13 cellular contexts compared by ENCODE assay signal in genomic region chr1:161096015-161096414, GRCh38. TPM values are rescaled to one million over a fixed set of nuclear protein-coding genes. Genes with fewer than 3 reads are reported as not detected.
DNase-seq lines count a peak whose midpoint lies in the region; ATAC-seq, FAIRE-seq and TF ChIP-seq lines count a peak whose summit lies in the region.
"Had no signal": no experiment of that assay in that cellular context is flagged by ENCODE, and none has a peak within 500 bp of the region (broad histone marks: within the 10 kb centered on the region; RNA-seq: fewer than 3 reads in every experiment).

No MANE protein-coding gene starts in this region.

- H3K9ac ChIP-seq in mesenchymal stem cell (ENCODE audit: low read length): peak overlapping the region; percentile 9

- no peak overlapping the region for H3K4ac ChIP-seq in mesenchymal stem cell (ENCODE audit: low read depth in 1 of 2, low read length in 2 of 2)

- no peak overlapping the region for H3K18ac ChIP-seq in mesenchymal stem cell (ENCODE audit: low read depth in 1 of 2, low read length in 2 of 2)

- H3K23ac ChIP-seq in mesenchymal stem cell (ENCODE audit: low read length in 2 of 2): no peak overlapping the region

- H2BK5ac ChIP-seq in mesenchymal stem cell (ENCODE audit: low read depth, low read length, poor library complexity, severe bottlenecking): no peak overlapping the region

- H2BK120ac ChIP-seq in mesenchymal stem cell (ENCODE audit: low read depth, low read length): no peak overlapping the region

- no peak overlapping the region for H3K27ac ChIP-seq in mesenchymal stem cell (ENCODE audit: low read length, poor library complexity, severe bottlenecking)
- H3K27ac ChIP-seq: C4-2B had no signal

- H3K9me3 ChIP-seq in mesenchymal stem cell (ENCODE audit: control insufficient read depth, low read length): no peaks in the 10 kb centered on the region

- DNase-seq in GM12865 (ENCODE audit: low read depth) (peak; percentile 82), GM19239 (ENCODE audit: insufficient read length, low spot score) (peak; percentile 59), mesenchymal stem cell (no peak), CD1c-positive myeloid dendritic cell (ENCODE audit: extremely low spot score) (no peak)
- no peak for DNase-seq in activated CD8-positive, alpha-beta memory T cell treated with anti-CD3 and anti-CD28 coated beads for 24 hours
- DNase-seq in activated CD4-positive, alpha-beta T cell treated with anti-CD3 and anti-CD28 coated beads, Interleukin-2, amount 50 U/mL, for 48 hours: no peak
- DNase-seq: KG1, NCI-H187 treated with DMSO at 0.1 percent for 48 hours had no signal

- no peaks in the 10 kb centered on the region for H3K27me3 ChIP-seq in mesenchymal stem cell (ENCODE audit: control insufficient read depth in 1 of 2, insufficient read depth in 1 of 2, low read length in 2 of 2)

- no peak overlapping the region for H4K91ac ChIP-seq in mesenchymal stem cell (ENCODE audit: low read length)

- no peak overlapping the region for H2AFZ ChIP-seq in mesenchymal stem cell (ENCODE audit: low read depth, low read length)

- ATAC-seq in HG03159 (IDR thresholded peaks at IDR 0.05; ENCODE audit: unreplicated experiment) (peak; percentile 46), GM18502 (IDR thresholded peaks at IDR 0.05; ENCODE audit: poor library complexity, unreplicated experiment) (no peak)
- ATAC-seq: activated naive CD4-positive, alpha-beta T cell treated with anti-CD3 and anti-CD28 coated beads, Interleukin-2, amount 50 U/mL, for 72 hours had no signal

- no peak overlapping the region for H2BK12ac ChIP-seq in mesenchymal stem cell (ENCODE audit: low read length in 2 of 2)

- WGBS in mesenchymal stem cell: 100% methylated on average over 2 of the region's 2 CpGs

- peaks cover 4 to 8% of the 10 kb centered on the region in 2 experiments for H3K36me3 ChIP-seq in mesenchymal stem cell (ENCODE audit: control insufficient read depth in 1 of 2, insufficient read depth in 2 of 2, low read depth in 1 of 2, low read length in 2 of 2)

- H2AK5ac ChIP-seq in mesenchymal stem cell (ENCODE audit: low read length, severe bottlenecking): no peak overlapping the region

- FAIRE-seq in GM19239 (lab: Jason Lieb, UNC): peak; percentile 44

- TF ChIP-seq CTCF in GM12865 (IDR thresholded peaks at IDR 0.05; ENCODE audit: insufficient read depth, low read depth, low read length, missing control alignments): no peak

- no peak overlapping the region for H3K4me2 ChIP-seq in mesenchymal stem cell (ENCODE audit: low read length, poor library complexity, severe bottlenecking)

- no peaks in the 10 kb centered on the region for H3K79me1 ChIP-seq in mesenchymal stem cell (replicated peaks; ENCODE audit: low read length, poor library complexity, severe bottlenecking)

- H3K4me1 ChIP-seq in mesenchymal stem cell (ENCODE audit: control insufficient read depth, insufficient read depth, low read depth, low read length): peaks cover 13% of the 10 kb centered on the region

- H3K4me3 ChIP-seq in GM12865 (ENCODE audit: low read depth, low read length): no peak overlapping the region
- H3K4me3 ChIP-seq in mesenchymal stem cell (ENCODE audit: insufficient read depth in 1 of 2, low read depth in 1 of 2, low read length in 2 of 2): no peak overlapping the region
- H3K4me3 ChIP-seq: skin epidermis had no signal

- H4K8ac ChIP-seq in mesenchymal stem cell (ENCODE audit: low read length): no peak overlapping the region

- H2BK15ac ChIP-seq in mesenchymal stem cell (ENCODE audit: low read depth, poor library complexity, severe bottlenecking): no peak overlapping the region

- no peak overlapping the region for H3K14ac ChIP-seq in mesenchymal stem cell (ENCODE audit: low read length in 2 of 2)

RNA-seq across cellular contexts. Expression of gene KLHDC9, which starts 2.1 kb away (rescaled TPM):
- polyA plus RNA-seq in mesenchymal stem cell (2013, experiment 1 of 2): 1.3 TPM
- polyA plus RNA-seq in mesenchymal stem cell (2013, experiment 2 of 2): 1.7 TPM

RNA-seq across cellular contexts. Expression of gene NECTIN4, which starts 6.7 kb away (rescaled TPM):
- 0.03 TPM for polyA plus RNA-seq in mesenchymal stem cell (2013, experiment 1 of 2)
- polyA plus RNA-seq in mesenchymal stem cell (2013, experiment 2 of 2): 0.01 TPM

RNA-seq across cellular contexts. Expression of gene PFDN2, which starts 21.8 kb away (rescaled TPM):
- 252 TPM for polyA plus RNA-seq in mesenchymal stem cell (2013, experiment 1 of 2)
- 245 TPM for polyA plus RNA-seq in mesenchymal stem cell (2013, experiment 2 of 2)

RNA-seq across cellular contexts. Expression of gene NIT1, which starts 21.9 kb away (rescaled TPM):
- polyA plus RNA-seq in mesenchymal stem cell (2013, experiment 1 of 2): 28.8 TPM
- polyA plus RNA-seq in mesenchymal stem cell (2013, experiment 2 of 2): 28.9 TPM

RNA-seq across cellular contexts. Expression of gene ARHGAP30, which starts 26.3 kb away (rescaled TPM):
- 0.04 TPM for polyA plus RNA-seq in mesenchymal stem cell (2013, experiment 1 of 2)
- 0.03 TPM for polyA plus RNA-seq in mesenchymal stem cell (2013, experiment 2 of 2)

Comparison
In these comparisons a context has a peak if more than half of its experiments do, and no peak if none do; other contexts are left out.
1. DNase-seq: peak in GM12865 (single experiment) and GM19239 (single experiment); none in mesenchymal stem cell (single experiment), activated CD8-positive, alpha-beta memory T cell treated with anti-CD3 and anti-CD28 coated beads for 24 hours (single experiment), activated CD4-positive, alpha-beta T cell treated with anti-CD3 and anti-CD28 coated beads, Interleukin-2, amount 50 U/mL, for 48 hours (0 of 2) and CD1c-positive myeloid dendritic cell (single experiment).